1 cellular context compared by ENCODE assay signal in the genomic region with DNA sequence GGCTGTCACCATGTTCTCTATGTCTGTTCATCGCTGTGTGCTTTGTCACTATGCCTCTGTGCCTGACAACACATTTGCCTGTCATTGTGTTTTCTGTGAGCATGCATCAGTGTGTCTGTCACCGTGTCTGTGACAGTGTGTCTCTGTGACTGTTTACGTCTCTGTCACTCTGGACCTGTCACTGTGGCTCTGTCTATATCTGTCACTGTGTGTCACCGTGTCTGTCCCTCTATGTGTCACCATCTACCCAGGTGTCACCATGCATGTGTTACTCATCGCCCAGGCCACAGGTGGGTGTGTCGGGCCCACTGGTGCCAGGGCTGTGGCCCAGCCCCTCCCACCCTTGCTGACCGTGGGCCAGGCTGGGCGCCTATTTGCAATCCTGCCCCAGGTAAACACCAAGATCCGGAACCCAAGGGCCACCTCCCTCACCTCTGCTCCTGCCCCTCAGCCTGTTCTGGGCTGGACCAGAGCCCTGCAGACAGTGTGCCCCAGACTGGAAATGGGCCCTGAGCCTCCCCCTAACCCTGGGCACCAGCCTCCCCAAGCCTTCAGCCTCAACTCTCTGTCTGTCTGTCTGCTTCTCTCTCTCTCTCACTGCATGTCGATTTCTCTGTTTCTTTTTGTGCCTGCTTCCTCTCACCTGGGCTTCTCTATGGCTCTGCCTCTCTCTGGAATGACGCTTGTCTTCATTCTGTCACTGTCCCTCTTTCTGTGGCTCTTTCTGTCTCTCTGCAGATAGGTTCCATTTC.
TF ChIP-seq lines count a peak whose summit lies in the region.

No MANE protein-coding gene starts in this region.

TF ChIP-seq in HepG2, 621 proteins besides CTCF, POLR2A, EP300 and RAD21 (continued from another document):
- TF ChIP-seq, protein P1, sequence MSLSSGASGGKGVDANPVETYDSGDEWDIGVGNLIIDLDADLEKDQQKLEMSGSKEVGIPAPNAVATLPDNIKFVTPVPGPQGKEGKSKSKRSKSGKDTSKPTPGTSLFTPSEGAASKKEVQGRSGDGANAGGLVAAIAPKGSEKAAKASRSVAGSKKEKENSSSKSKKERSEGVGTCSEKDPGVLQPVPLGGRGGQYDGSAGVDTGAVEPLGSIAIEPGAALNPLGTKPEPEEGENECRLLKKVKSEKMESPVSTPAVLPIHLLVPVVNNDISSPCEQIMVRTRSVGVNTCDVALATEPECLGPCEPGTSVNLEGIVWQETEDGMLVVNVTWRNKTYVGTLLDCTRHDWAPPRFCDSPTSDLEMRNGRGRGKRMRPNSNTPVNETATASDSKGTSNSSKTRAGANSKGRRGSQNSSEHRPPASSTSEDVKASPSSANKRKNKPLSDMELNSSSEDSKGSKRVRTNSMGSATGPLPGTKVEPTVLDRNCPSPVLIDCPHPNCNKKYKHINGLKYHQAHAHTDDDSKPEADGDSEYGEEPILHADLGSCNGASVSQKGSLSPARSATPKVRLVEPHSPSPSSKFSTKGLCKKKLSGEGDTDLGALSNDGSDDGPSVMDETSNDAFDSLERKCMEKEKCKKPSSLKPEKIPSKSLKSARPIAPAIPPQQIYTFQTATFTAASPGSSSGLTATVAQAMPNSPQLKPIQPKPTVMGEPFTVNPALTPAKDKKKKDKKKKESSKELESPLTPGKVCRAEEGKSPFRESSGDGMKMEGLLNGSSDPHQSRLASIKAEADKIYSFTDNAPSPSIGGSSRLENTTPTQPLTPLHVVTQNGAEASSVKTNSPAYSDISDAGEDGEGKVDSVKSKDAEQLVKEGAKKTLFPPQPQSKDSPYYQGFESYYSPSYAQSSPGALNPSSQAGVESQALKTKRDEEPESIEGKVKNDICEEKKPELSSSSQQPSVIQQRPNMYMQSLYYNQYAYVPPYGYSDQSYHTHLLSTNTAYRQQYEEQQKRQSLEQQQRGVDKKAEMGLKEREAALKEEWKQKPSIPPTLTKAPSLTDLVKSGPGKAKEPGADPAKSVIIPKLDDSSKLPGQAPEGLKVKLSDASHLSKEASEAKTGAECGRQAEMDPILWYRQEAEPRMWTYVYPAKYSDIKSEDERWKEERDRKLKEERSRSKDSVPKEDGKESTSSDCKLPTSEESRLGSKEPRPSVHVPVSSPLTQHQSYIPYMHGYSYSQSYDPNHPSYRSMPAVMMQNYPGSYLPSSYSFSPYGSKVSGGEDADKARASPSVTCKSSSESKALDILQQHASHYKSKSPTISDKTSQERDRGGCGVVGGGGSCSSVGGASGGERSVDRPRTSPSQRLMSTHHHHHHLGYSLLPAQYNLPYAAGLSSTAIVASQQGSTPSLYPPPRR (CRISPR knock-in tag; IDR thresholded peaks at IDR 0.05; ENCODE audit: borderline replicate concordance), result peak; percentile 65
- TF ChIP-seq ZKSCAN5 (CRISPR knock-in tag; IDR thresholded peaks at IDR 0.05) (0 out of 2 replicates have a peak, but pooled peaks have one; percentile 26), ZNF329 (CRISPR knock-in tag; IDR thresholded peaks at IDR 0.05; ENCODE audit: low read depth) (0 out of 2 replicates have a peak, but pooled peaks have one; percentile 57), TP53 (CRISPR knock-in tag; conservative IDR thresholded peaks at IDR 0.05) (no peak), AKAP8 (CRISPR knock-in tag; IDR thresholded peaks at IDR 0.05) (peak; percentile 36; the same call in 1 of the 2 replicates), KLF16 (CRISPR knock-in tag; IDR thresholded peaks at IDR 0.05) (peak in 1 of 2 experiments; percentile 53; a peak in 2 of 4 replicates), ZNF549 (CRISPR knock-in tag; IDR thresholded peaks at IDR 0.05) (no peak), ZBTB21 (CRISPR knock-in tag; IDR thresholded peaks at IDR 0.05) (no peak), MED1 (CRISPR knock-in tag; IDR thresholded peaks at IDR 0.05) (peak; percentile 69), MXI1 (IDR thresholded peaks at IDR 0.05; ENCODE audit: borderline replicate concordance, low read depth, low read length) (peak; percentile 95; the same call in 2 of the 3 replicates), TGIF2 (CRISPR knock-in tag; IDR thresholded peaks at IDR 0.05) (peak; percentile 96; the same call in 1 of the 2 replicates), ZNF331 (CRISPR knock-in tag; IDR thresholded peaks at IDR 0.05) (peak; percentile 11; the same call in 1 of the 2 replicates), KDM2A (CRISPR knock-in tag; IDR thresholded peaks at IDR 0.05; ENCODE audit: borderline replicate concordance, low read depth) (peak; percentile 20; the same call in 1 of the 2 replicates), ZSCAN25 (CRISPR knock-in tag; IDR thresholded peaks at IDR 0.05) (peak; percentile 81; the same call in 1 of the 2 replicates), CEBPG (CRISPR knock-in tag; IDR thresholded peaks at IDR 0.05) (peak; percentile 27; the same call in 1 of the 2 replicates), ZNF713 (CRISPR knock-in tag; IDR thresholded peaks at IDR 0.05) (peak; percentile 39; the same call in 1 of the 2 replicates), TCF7L2 (IDR thresholded peaks at IDR 0.05; ENCODE audit: low read depth, low read length) (no peak), SP5 (CRISPR knock-in tag; IDR thresholded peaks at IDR 0.05; ENCODE audit: borderline replicate concordance, low read depth) (peak; percentile 63; the same call in 1 of the 2 replicates), HDAC2 (CRISPR knock-in tag; IDR thresholded peaks at IDR 0.05) (peak; percentile 63; the same call in 1 of the 2 replicates), SOX6 (IDR thresholded peaks at IDR 0.05) (no peak), SOX6 (CRISPR knock-in tag; IDR thresholded peaks at IDR 0.05) (0 out of 2 replicates have a peak, but pooled peaks have one; percentile 34), FOSL2 (CRISPR knock-in tag; IDR thresholded peaks at IDR 0.05) (peak; percentile 93), JARID2 (CRISPR knock-in tag; IDR thresholded peaks at IDR 0.05; ENCODE audit: insufficient replicate concordance) (peak; percentile 27), HMG20A (CRISPR knock-in tag; IDR thresholded peaks at IDR 0.05; ENCODE audit: borderline replicate concordance) (peak; percentile 46; the same call in 1 of the 2 replicates), ZFX (CRISPR knock-in tag; IDR thresholded peaks at IDR 0.05; ENCODE audit: low read depth) (peak; percentile 59; the same call in 1 of the 2 replicates), YY1 (IDR thresholded peaks at IDR 0.05; ENCODE audit: insufficient read depth, insufficient replicate concordance, low read depth, low read length) (no peak)
- TF ChIP-seq, protein P2, sequence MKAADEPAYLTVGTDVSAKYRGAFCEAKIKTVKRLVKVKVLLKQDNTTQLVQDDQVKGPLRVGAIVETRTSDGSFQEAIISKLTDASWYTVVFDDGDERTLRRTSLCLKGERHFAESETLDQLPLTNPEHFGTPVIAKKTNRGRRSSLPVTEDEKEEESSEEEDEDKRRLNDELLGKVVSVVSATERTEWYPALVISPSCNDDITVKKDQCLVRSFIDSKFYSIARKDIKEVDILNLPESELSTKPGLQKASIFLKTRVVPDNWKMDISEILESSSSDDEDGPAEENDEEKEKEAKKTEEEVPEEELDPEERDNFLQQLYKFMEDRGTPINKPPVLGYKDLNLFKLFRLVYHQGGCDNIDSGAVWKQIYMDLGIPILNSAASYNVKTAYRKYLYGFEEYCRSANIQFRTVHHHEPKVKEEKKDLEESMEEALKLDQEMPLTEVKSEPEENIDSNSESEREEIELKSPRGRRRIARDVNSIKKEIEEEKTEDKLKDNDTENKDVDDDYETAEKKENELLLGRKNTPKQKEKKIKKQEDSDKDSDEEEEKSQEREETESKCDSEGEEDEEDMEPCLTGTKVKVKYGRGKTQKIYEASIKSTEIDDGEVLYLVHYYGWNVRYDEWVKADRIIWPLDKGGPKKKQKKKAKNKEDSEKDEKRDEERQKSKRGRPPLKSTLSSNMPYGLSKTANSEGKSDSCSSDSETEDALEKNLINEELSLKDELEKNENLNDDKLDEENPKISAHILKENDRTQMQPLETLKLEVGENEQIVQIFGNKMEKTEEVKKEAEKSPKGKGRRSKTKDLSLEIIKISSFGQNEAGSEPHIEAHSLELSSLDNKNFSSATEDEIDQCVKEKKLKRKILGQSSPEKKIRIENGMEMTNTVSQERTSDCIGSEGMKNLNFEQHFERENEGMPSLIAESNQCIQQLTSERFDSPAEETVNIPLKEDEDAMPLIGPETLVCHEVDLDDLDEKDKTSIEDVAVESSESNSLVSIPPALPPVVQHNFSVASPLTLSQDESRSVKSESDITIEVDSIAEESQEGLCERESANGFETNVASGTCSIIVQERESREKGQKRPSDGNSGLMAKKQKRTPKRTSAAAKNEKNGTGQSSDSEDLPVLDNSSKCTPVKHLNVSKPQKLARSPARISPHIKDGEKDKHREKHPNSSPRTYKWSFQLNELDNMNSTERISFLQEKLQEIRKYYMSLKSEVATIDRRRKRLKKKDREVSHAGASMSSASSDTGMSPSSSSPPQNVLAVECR (CRISPR knock-in tag; IDR thresholded peaks at IDR 0.05; ENCODE audit: borderline replicate concordance), result peak; percentile 65
- TF ChIP-seq, protein P3, sequence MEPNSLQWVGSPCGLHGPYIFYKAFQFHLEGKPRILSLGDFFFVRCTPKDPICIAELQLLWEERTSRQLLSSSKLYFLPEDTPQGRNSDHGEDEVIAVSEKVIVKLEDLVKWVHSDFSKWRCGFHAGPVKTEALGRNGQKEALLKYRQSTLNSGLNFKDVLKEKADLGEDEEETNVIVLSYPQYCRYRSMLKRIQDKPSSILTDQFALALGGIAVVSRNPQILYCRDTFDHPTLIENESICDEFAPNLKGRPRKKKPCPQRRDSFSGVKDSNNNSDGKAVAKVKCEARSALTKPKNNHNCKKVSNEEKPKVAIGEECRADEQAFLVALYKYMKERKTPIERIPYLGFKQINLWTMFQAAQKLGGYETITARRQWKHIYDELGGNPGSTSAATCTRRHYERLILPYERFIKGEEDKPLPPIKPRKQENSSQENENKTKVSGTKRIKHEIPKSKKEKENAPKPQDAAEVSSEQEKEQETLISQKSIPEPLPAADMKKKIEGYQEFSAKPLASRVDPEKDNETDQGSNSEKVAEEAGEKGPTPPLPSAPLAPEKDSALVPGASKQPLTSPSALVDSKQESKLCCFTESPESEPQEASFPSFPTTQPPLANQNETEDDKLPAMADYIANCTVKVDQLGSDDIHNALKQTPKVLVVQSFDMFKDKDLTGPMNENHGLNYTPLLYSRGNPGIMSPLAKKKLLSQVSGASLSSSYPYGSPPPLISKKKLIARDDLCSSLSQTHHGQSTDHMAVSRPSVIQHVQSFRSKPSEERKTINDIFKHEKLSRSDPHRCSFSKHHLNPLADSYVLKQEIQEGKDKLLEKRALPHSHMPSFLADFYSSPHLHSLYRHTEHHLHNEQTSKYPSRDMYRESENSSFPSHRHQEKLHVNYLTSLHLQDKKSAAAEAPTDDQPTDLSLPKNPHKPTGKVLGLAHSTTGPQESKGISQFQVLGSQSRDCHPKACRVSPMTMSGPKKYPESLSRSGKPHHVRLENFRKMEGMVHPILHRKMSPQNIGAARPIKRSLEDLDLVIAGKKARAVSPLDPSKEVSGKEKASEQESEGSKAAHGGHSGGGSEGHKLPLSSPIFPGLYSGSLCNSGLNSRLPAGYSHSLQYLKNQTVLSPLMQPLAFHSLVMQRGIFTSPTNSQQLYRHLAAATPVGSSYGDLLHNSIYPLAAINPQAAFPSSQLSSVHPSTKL (CRISPR knock-in tag; IDR thresholded peaks at IDR 0.05), result peak; percentile 71
- TF ChIP-seq, protein P4, sequence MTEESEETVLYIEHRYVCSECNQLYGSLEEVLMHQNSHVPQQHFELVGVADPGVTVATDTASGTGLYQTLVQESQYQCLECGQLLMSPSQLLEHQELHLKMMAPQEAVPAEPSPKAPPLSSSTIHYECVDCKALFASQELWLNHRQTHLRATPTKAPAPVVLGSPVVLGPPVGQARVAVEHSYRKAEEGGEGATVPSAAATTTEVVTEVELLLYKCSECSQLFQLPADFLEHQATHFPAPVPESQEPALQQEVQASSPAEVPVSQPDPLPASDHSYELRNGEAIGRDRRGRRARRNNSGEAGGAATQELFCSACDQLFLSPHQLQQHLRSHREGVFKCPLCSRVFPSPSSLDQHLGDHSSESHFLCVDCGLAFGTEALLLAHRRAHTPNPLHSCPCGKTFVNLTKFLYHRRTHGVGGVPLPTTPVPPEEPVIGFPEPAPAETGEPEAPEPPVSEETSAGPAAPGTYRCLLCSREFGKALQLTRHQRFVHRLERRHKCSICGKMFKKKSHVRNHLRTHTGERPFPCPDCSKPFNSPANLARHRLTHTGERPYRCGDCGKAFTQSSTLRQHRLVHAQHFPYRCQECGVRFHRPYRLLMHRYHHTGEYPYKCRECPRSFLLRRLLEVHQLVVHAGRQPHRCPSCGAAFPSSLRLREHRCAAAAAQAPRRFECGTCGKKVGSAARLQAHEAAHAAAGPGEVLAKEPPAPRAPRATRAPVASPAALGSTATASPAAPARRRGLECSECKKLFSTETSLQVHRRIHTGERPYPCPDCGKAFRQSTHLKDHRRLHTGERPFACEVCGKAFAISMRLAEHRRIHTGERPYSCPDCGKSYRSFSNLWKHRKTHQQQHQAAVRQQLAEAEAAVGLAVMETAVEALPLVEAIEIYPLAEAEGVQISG (CRISPR knock-in tag; IDR thresholded peaks at IDR 0.05), result peak; percentile 68
- TF ChIP-seq, protein P5, sequence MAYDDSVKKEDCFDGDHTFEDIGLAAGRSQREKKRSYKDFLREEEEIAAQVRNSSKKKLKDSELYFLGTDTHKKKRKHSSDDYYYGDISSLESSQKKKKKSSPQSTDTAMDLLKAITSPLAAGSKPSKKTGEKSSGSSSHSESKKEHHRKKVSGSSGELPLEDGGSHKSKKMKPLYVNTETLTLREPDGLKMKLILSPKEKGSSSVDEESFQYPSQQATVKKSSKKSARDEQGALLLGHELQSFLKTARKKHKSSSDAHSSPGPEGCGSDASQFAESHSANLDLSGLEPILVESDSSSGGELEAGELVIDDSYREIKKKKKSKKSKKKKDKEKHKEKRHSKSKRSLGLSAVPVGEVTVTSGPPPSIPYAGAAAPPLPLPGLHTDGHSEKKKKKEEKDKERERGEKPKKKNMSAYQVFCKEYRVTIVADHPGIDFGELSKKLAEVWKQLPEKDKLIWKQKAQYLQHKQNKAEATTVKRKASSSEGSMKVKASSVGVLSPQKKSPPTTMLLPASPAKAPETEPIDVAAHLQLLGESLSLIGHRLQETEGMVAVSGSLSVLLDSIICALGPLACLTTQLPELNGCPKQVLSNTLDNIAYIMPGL (CRISPR knock-in tag; IDR thresholded peaks at IDR 0.05; ENCODE audit: borderline replicate concordance in 1 of 2, low read depth in 1 of 2), result peak in 1 of 2 experiments; percentile 42; a peak in 1 of 4 replicates
- TF ChIP-seq, protein P6, sequence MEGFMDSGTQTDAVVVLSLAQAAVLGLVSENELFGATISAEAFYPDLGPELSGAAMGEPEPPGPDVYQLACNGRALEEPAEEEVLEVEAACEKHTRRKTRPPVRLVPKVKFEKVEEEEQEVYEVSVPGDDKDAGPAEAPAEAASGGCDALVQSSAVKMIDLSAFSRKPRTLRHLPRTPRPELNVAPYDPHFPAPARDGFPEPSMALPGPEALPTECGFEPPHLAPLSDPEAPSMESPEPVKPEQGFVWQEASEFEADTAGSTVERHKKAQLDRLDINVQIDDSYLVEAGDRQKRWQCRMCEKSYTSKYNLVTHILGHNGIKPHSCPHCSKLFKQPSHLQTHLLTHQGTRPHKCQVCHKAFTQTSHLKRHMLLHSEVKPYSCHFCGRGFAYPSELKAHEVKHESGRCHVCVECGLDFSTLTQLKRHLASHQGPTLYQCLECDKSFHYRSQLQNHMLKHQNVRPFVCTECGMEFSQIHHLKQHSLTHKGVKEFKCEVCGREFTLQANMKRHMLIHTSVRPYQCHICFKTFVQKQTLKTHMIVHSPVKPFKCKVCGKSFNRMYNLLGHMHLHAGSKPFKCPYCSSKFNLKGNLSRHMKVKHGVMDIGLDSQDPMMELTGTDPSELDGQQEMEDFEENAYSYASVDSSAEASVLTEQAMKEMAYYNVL (CRISPR knock-in tag; IDR thresholded peaks at IDR 0.05; ENCODE audit: borderline replicate concordance), result no peak
TF ChIP-seq in HepG2: peak in this region for 110.
